Comparison of ENCODE assay signal across 25 cellular contexts in genomic region chr2:71238089-71238488, GRCh38. TPM values are rescaled to one million over a fixed set of nuclear protein-coding genes. Genes with fewer than 3 reads are reported as not detected.
DNase-seq lines count a peak whose midpoint lies in the region; ATAC-seq, FAIRE-seq and TF ChIP-seq lines count a peak whose summit lies in the region.
"Had no signal": no experiment of that assay in that cellular context is flagged by ENCODE, and none has a peak within 500 bp of the region (broad histone marks: within the 10 kb centered on the region; RNA-seq: fewer than 3 reads in every experiment).

No MANE protein-coding gene starts in this region.

- H3K4me2 ChIP-seq in A549, result no peak overlapping the region
- H3K4me2 ChIP-seq: BLaER1 treated with 17β-estradiol and CSF1 and Interleukin-3, amounts not matched to agents 10 nM and 100 nM had no signal

- no peak overlapping the region for H3K4me3 ChIP-seq in right atrium auricular region
- no peak overlapping the region for H3K4me3 ChIP-seq in A549
- H3K4me3 ChIP-seq in left ventricle myocardium inferior, result no peak overlapping the region
- H3K4me3 ChIP-seq in gastrocnemius medialis, result no peak overlapping the region
- H3K4me3 ChIP-seq: BLaER1 treated with 17β-estradiol and CSF1 and Interleukin-3, amounts not matched to agents 10 nM and 100 nM had no signal

- CTCF ChIA-PET in A549 (lab: Yijun Ruan, JAX), result interaction anchor here (0.9 to 3.3 kb wide), 2 partner anchors 14 to 60 kb away, joined by 3 to 18 read pairs; no protein-coding TSS in a partner anchor

- TF ChIP-seq CTCF in right atrium auricular region (IDR thresholded peaks at IDR 0.05), result no peak
- TF ChIP-seq CTCF in A549 (IDR thresholded peaks at IDR 0.05), result no peak
- TF ChIP-seq CTCF in left ventricle myocardium inferior (IDR thresholded peaks at IDR 0.05; ENCODE audit: borderline replicate concordance), result no peak
- TF ChIP-seq CTCF in gastrocnemius medialis (IDR thresholded peaks at IDR 0.05 in 4 of 5, conservative IDR thresholded peaks at IDR 0.05 in 1 of 5), result no peak

- intact Hi-C loops in Right ventricle myocardium inferior (cut with DNase I) (no loop called here), left ventricle myocardium inferior (cut with micrococcal nuclease) (no loop called here), gastrocnemius medialis (cut with DNase I; ENCODE audit: low total_unique reads) (no loop called here)

- H3K36me3 ChIP-seq in right atrium auricular region (no peaks in the 10 kb centered on the region), left ventricle myocardium inferior (no peaks in the 10 kb centered on the region), gastrocnemius medialis (no peaks in the 10 kb centered on the region)
- H3K36me3 ChIP-seq: BE2C; BLaER1 treated with 17β-estradiol and CSF1 and Interleukin-3, amounts not matched to agents 10 nM and 100 nM had no signal

- TF ChIP-seq EP300 in A549 (IDR thresholded peaks at IDR 0.05), result no peak

- H3K4me1 ChIP-seq in right atrium auricular region, result peaks cover 0 to 26% of the 10 kb centered on the region in 2 donors
- no peaks in the 10 kb centered on the region for H3K4me1 ChIP-seq in A549
- H3K4me1 ChIP-seq in left ventricle myocardium inferior, result peaks cover 50% of the 10 kb centered on the region
- peaks cover 59 to 63% of the 10 kb centered on the region in 2 donors for H3K4me1 ChIP-seq in gastrocnemius medialis
- H3K4me1 ChIP-seq: BE2C had no signal

- in situ Hi-C loops in gastrocnemius medialis (cut with MboI; ENCODE audit: low sequenced_read_pairs in 4 of 4), result loop anchor here in 1 of 4 donors (5.0 kb wide), 1 partner anchor 39 kb away; no protein-coding TSS in a partner anchor

- TF ChIP-seq RAD21 in A549 (conservative IDR thresholded peaks at IDR 0.05 in 1 of 2, IDR thresholded peaks at IDR 0.05 in 1 of 2), result no peak

- no peaks in the 10 kb centered on the region for H3K27me3 ChIP-seq in right atrium auricular region
- H3K27me3 ChIP-seq in left ventricle myocardium inferior (ENCODE audit: low read depth), result no peaks in the 10 kb centered on the region
- H3K27me3 ChIP-seq in gastrocnemius medialis, result no peaks in the 10 kb centered on the region
- H3K27me3 ChIP-seq: BE2C; BLaER1 treated with 17β-estradiol and CSF1 and Interleukin-3, amounts not matched to agents 10 nM and 100 nM had no signal

- H3K27ac ChIP-seq in right atrium auricular region (no peak overlapping the region), A549 (no peak overlapping the region), left ventricle myocardium inferior (replicated peaks) (peak overlapping the region; percentile 87), gastrocnemius medialis (peak overlapping the region; percentile 77 to 87 (median 84))
- H3K27ac ChIP-seq: 22Rv1; BLaER1 treated with 17β-estradiol and CSF1 and Interleukin-3, amounts not matched to agents 10 nM and 100 nM had no signal

- DNase-seq in Right ventricle myocardium inferior (ENCODE audit: missing footprints), result no peak
- no peak for DNase-seq in right atrium auricular region (ENCODE audit: low spot score)
- no peak for DNase-seq in A549 (ENCODE audit: low read depth in 1 of 2, low spot score in 1 of 2)
- DNase-seq in left ventricle myocardium inferior, result no peak
- peak; percentile 65 to 77 for DNase-seq in gastrocnemius medialis
- no peak for DNase-seq in hypothalamus (lab: John Stamatoyannopoulos, UW)
- DNase-seq: ACHN; AML-193; BE2C; Calu3; CD4-positive, alpha-beta T cell; COR-L47; DMS53; DMS79 treated with DMSO at 0.1 percent for 48 hours; GF-D8; H7; HCEC 1CT had no signal

- POLR2A ChIA-PET in A549 (lab: Yijun Ruan, JAX), result no interaction called here

- no peaks in the 10 kb centered on the region for H3K9me3 ChIP-seq in right atrium auricular region
- H3K9me3 ChIP-seq in A549, result no peaks in the 10 kb centered on the region
- H3K9me3 ChIP-seq in left ventricle myocardium inferior (replicated peaks), result peaks cover 5% of the 10 kb centered on the region
- no peaks in the 10 kb centered on the region for H3K9me3 ChIP-seq in gastrocnemius medialis
- H3K9me3 ChIP-seq: BE2C had no signal

- no peak for TF ChIP-seq POLR2A in A549 (IDR thresholded peaks at IDR 0.05; ENCODE audit: low read length)
- TF ChIP-seq POLR2A in gastrocnemius medialis (IDR thresholded peaks at IDR 0.05), result no peak

- no peak for FAIRE-seq in A549 (lab: Jason Lieb, UNC)
- FAIRE-seq: A204.1, GM12891, GM18507, H1 had no signal

- ATAC-seq in Right ventricle myocardium inferior, result peak; percentile 55
- ATAC-seq in A549, result no peak
- ATAC-seq in gastrocnemius medialis, result peak; percentile 95 to 96
- no peak for ATAC-seq in HG03280 (IDR thresholded peaks at IDR 0.05; ENCODE audit: unreplicated experiment)
- no peak for ATAC-seq in HG02938 (IDR thresholded peaks at IDR 0.05; ENCODE audit: unreplicated experiment)

TF ChIP-seq in A549, 52 proteins besides CTCF, POLR2A, EP300 and RAD21:
- TF ChIP-seq NPAS2 (CRISPR knock-in tag; IDR thresholded peaks at IDR 0.05; ENCODE audit: borderline replicate concordance), result no peak
- 0 out of 2 replicates have a peak, but pooled peaks have one; percentile 9 for TF ChIP-seq SREBF2 (IDR thresholded peaks at IDR 0.05)

RNA-seq across cellular contexts. Expression of gene PAIP2B, which starts 11.2 kb away (rescaled TPM):
- total RNA-seq in Right ventricle myocardium inferior (64.9 TPM), right atrium auricular region (10 to 100 TPM; 18.1 to 21.3 TPM), left ventricle myocardium inferior (76.6 TPM), gastrocnemius medialis (10 to 100 TPM; 14.6 to 32.6 (median 15.9) TPM)
- polyA plus RNA-seq in A549 (2011; rRNA removed) (0.84 and 0.94 TPM in 2 replicates), A549 (2017; fragmentation: RNase III; extraction: RNeasy Plus Mini Kit Qiagen cat#74134 plus additional on column Dnase treatment) (0.54 to 0.70 TPM (median 0.61 TPM) in 3 replicates)
- polyA plus RNA-seq in A549 (2012; cell fraction: cytosol; rRNA removed), result 0.19 and 0.21 TPM in 2 replicates
- polyA plus RNA-seq in A549 (2012; cell fraction: nucleus; rRNA removed), result 0.05 and 0.13 TPM in 2 replicates
- polyA minus RNA-seq in A549 (2011; rRNA and poly(A)+ RNA removed), result 0.63 and 0.66 TPM in 2 replicates

Comparison
In these comparisons a context has a peak if more than half of its experiments do, and no peak if none do; other contexts are left out.
1. H3K27ac ChIP-seq: peak in left ventricle myocardium inferior (single experiment) and gastrocnemius medialis (4 of 4); none in right atrium auricular region (0 of 2) and A549 (0 of 2).
2. ATAC-seq: peak in Right ventricle myocardium inferior (single experiment) and gastrocnemius medialis (2 of 2); none in A549 (0 of 2), HG03280 (single experiment) and HG02938 (single experiment).
3. DNase-seq: peak in gastrocnemius medialis (2 of 2); none in Right ventricle myocardium inferior (single experiment), right atrium auricular region (single experiment), A549 (0 of 2), left ventricle myocardium inferior (single experiment) and hypothalamus (0 of 51).